In genomic region chr18:48492880-48493279, GRCh38 we compare ENCODE assay signal across 17 cellular contexts. TPM values are rescaled to one million over a fixed set of nuclear protein-coding genes. Genes with fewer than 3 reads are reported as not detected.
DNase-seq lines count a peak whose midpoint lies in the region; ATAC-seq, FAIRE-seq and TF ChIP-seq lines count a peak whose summit lies in the region.
"Had no signal": no experiment of that assay in that cellular context is flagged by ENCODE, and none has a peak within 500 bp of the region (broad histone marks: within the 10 kb centered on the region; RNA-seq: fewer than 3 reads in every experiment).

No MANE protein-coding gene starts in this region.

- dilution Hi-C loops in keratinocyte (cut with MboI; ENCODE audit: extremely low pct_ligation_motif_present, low sequenced_read_pairs), result no loop called here

- H3K79me2 ChIP-seq in keratinocyte (ENCODE audit: control insufficient read depth, insufficient read depth, low read length), result no peaks in the 10 kb centered on the region

- H3K27me3 ChIP-seq in keratinocyte (ENCODE audit: control insufficient read depth, extremely low read depth, insufficient read depth, low read length), result no peaks in the 10 kb centered on the region

- peaks cover 31 to 60% of the 10 kb centered on the region in 2 donors for H3K27me3 Mint-ChIP-seq in T-cell
- H3K27me3 Mint-ChIP-seq in activated T-helper 17 cell treated with anti-CD3 and anti-CD28 coated beads, Interleukin-2, amount 50 U/mL, for 72 hours, result peaks cover 48% of the 10 kb centered on the region

- peaks cover 0 to 7% (median 0%) of the 10 kb centered on the region in 3 donors for H3K4me1 Mint-ChIP-seq in T-cell
- H3K4me1 Mint-ChIP-seq in activated T-helper 17 cell treated with anti-CD3 and anti-CD28 coated beads, Interleukin-2, amount 50 U/mL, for 72 hours, result peaks cover 6% of the 10 kb centered on the region

- peak; percentile 7 for DNase-seq in NCI-H2196 (lab: John Stamatoyannopoulos, UW; ENCODE audit: unreplicated experiment)
- no peak for DNase-seq in NCI-H2196 treated with DMSO at 0.1 percent for 48 hours (lab: John Stamatoyannopoulos, UW; ENCODE audit: unreplicated experiment)
- DNase-seq in epithelial cell of prostate (ENCODE audit: low read depth, low spot score), result peak; percentile 24
- peak; percentile 23 for DNase-seq in keratinocyte (ENCODE audit: low read depth, low spot score)
- no peak for DNase-seq in T-cell
- DNase-seq: CD8-positive, alpha-beta T cell; COR-L47; GF-D8; GM23248 had no signal

- H3K36me3 ChIP-seq in keratinocyte (ENCODE audit: control insufficient read depth in 2 of 2, extremely low read depth in 1 of 2, insufficient read depth in 2 of 2, low read length in 2 of 2), result no peaks in the 10 kb centered on the region

- no peaks in the 10 kb centered on the region for H3K9me3 ChIP-seq in keratinocyte (ENCODE audit: control insufficient read depth, low read depth, low read length)

- no peaks in the 10 kb centered on the region for H3K9me1 ChIP-seq in keratinocyte (ENCODE audit: control insufficient read depth, extremely low read depth, insufficient read depth, low read length)

- H3K9ac ChIP-seq in keratinocyte (ENCODE audit: control insufficient read depth, extremely low read depth, insufficient read depth, low read length), result no peak overlapping the region
- H3K9ac ChIP-seq: GM23248 had no signal

- ATAC-seq in T-cell (replicated peaks in 1 of 4) (no peak), GM18520 (IDR thresholded peaks at IDR 0.05; ENCODE audit: unreplicated experiment) (no peak), GM21526 (IDR thresholded peaks at IDR 0.05; ENCODE audit: low FRiP score, unreplicated experiment) (no peak)
- no peak for ATAC-seq in activated T-helper 17 cell treated with anti-CD3 and anti-CD28 coated beads, Interleukin-2, amount 50 U/mL, for 72 hours (replicated peaks)
- ATAC-seq: CD8-positive, alpha-beta T cell; HCT116 had no signal

- H3K4me3 Mint-ChIP-seq in T-cell, result no peak overlapping the region
- H3K4me3 Mint-ChIP-seq in activated T-helper 17 cell treated with anti-CD3 and anti-CD28 coated beads, Interleukin-2, amount 50 U/mL, for 72 hours, result no peak overlapping the region
- H3K4me3 Mint-ChIP-seq: CD8-positive, alpha-beta T cell had no signal

- peaks cover 31% of the 10 kb centered on the region for H3K4me1 ChIP-seq in keratinocyte (ENCODE audit: control insufficient read depth, extremely low read depth, insufficient read depth, low read length)

- no peaks in the 10 kb centered on the region for H4K20me1 ChIP-seq in keratinocyte (ENCODE audit: control insufficient read depth, extremely low read depth, insufficient read depth, low read length)

- H3K36me3 Mint-ChIP-seq in T-cell, result no peaks in the 10 kb centered on the region
- no peaks in the 10 kb centered on the region for H3K36me3 Mint-ChIP-seq in activated T-helper 17 cell treated with anti-CD3 and anti-CD28 coated beads, Interleukin-2, amount 50 U/mL, for 72 hours (ENCODE audit: low read depth)
- H3K36me3 Mint-ChIP-seq: CD14-positive monocyte; CD8-positive, alpha-beta T cell had no signal

- no peak overlapping the region for H3K27ac ChIP-seq in epithelial cell of prostate
- no peak overlapping the region for H3K27ac ChIP-seq in keratinocyte (ENCODE audit: control insufficient read depth, insufficient read depth, low read length)
- H3K27ac ChIP-seq: 22Rv1, GM23248, HL-60 had no signal

- H3K4me3 ChIP-seq in keratinocyte (ENCODE audit: control insufficient read depth in 2 of 3, extremely low read depth in 1 of 3, insufficient read depth in 2 of 3, low read depth in 1 of 3, low read length in 3 of 3), result no peak overlapping the region
- H3K4me3 ChIP-seq: GM23248 had no signal

- peak in 2 of 3 experiments; percentile 23 to 60 for TF ChIP-seq CTCF in keratinocyte (optimal IDR thresholded peaks at IDR 0.05 in 1 of 3, IDR thresholded peaks at IDR 0.05 in 1 of 3, conservative IDR thresholded peaks at IDR 0.05 in 1 of 3; ENCODE audit: extremely low read depth in 1 of 3, insufficient read depth in 2 of 3, low read length in 3 of 3)

- peak; percentile 76 for FAIRE-seq in keratinocyte (lab: Jason Lieb, UNC)
- FAIRE-seq: H54 had no signal

- CTCF ChIA-PET in T-cell (lab: Charles Lee), result interaction anchor here (0.5 to 0.7 kb wide), 2 partner anchors 51 to 64 kb away, joined by 3 read pairs; no protein-coding TSS in a partner anchor

- no peak overlapping the region for H3K4me2 ChIP-seq in keratinocyte (ENCODE audit: control insufficient read depth, extremely low read depth, insufficient read depth, low read depth, low read length)

- POLR2A ChIA-PET in T-cell (lab: Charles Lee), result no interaction called here

- H3K9me3 Mint-ChIP-seq in T-cell, result peaks cover 4 to 7% (median 6%) of the 10 kb centered on the region in 3 donors
- H3K9me3 Mint-ChIP-seq in activated T-helper 17 cell treated with anti-CD3 and anti-CD28 coated beads, Interleukin-2, amount 50 U/mL, for 72 hours, result peaks cover 7% of the 10 kb centered on the region

- H2AFZ ChIP-seq in keratinocyte (ENCODE audit: control insufficient read depth, low read length), result no peak overlapping the region

- no peak overlapping the region for H3K27ac Mint-ChIP-seq in T-cell
- H3K27ac Mint-ChIP-seq in activated T-helper 17 cell treated with anti-CD3 and anti-CD28 coated beads, Interleukin-2, amount 50 U/mL, for 72 hours, result no peak overlapping the region
- H3K27ac Mint-ChIP-seq: CD8-positive, alpha-beta T cell had no signal

RNA-seq across cellular contexts. Expression of gene CTIF, which starts 46.0 kb away (rescaled TPM):
- 13.6 to 21.9 TPM (median 15.0 TPM) in 3 replicates for polyA plus RNA-seq in keratinocyte
- 17.5 TPM for polyA plus RNA-seq in keratinocyte (2011; ENCODE audit: low read depth)
- 9.1 and 14.6 TPM in 2 replicates for polyA plus RNA-seq in keratinocyte (2011; cell fraction: cytosol; rRNA removed)
- 39.1 and 50.4 TPM in 2 replicates for polyA plus RNA-seq in keratinocyte (2011; cell fraction: nucleus; rRNA removed)
- polyA plus RNA-seq in keratinocyte (2012; ENCODE audit: low replicate concordance), result 24.1 and 30.8 TPM in 2 replicates
- polyA minus RNA-seq in keratinocyte, result 32.1 to 53.2 TPM (median 34.4 TPM) in 3 replicates
- 20.9 TPM for polyA minus RNA-seq in keratinocyte (2011; cell fraction: cytosol; rRNA and poly(A)+ RNA removed)
- polyA minus RNA-seq in keratinocyte (2011; cell fraction: nucleus; rRNA and poly(A)+ RNA removed), result 32.9 and 56.7 TPM in 2 replicates
- total RNA-seq in T-cell, result 1 to 10 TPM; 3.2 to 6.7 (median 4.7) TPM
- total RNA-seq in activated T-helper 17 cell treated with anti-CD3 and anti-CD28 coated beads, Interleukin-2, amount 50 U/mL, for 72 hours, result 1 to 10 TPM; 7.9 to 8.2 TPM

Comparison
In these comparisons a context has a peak if more than half of its experiments do, and no peak if none do; other contexts are left out.
1. DNase-seq: peak in NCI-H2196 (single experiment), epithelial cell of prostate (single experiment) and keratinocyte (single experiment); none in NCI-H2196 treated with DMSO at 0.1 percent for 48 hours (single experiment) and T-cell (0 of 34).